14 cellular contexts compared by ENCODE assay signal in genomic region chr2:158723311-158723838, GRCh38.
DNase-seq lines count a peak whose midpoint lies in the region; TF ChIP-seq lines count a peak whose summit lies in the region.
"Had no signal": no experiment of that assay in that cellular context is flagged by ENCODE, and none has a peak within 500 bp of the region (broad histone marks: within the 10 kb centered on the region; RNA-seq: fewer than 3 reads in every experiment).

No MANE protein-coding gene starts in this region.

- H3K27me3 ChIP-seq in left ventricle myocardium inferior (ENCODE audit: low read depth) (no peaks in the 10 kb centered on the region), esophagus (ENCODE audit: control insufficient read depth in 1 of 2, insufficient read depth in 2 of 2, low read length in 2 of 2) (no peaks in the 10 kb centered on the region), HAP-1 (ENCODE audit: low read depth) (no peaks in the 10 kb centered on the region)
- H3K27me3 ChIP-seq: adrenal gland had no signal

- no peak for TF ChIP-seq CTCF in left ventricle myocardium inferior (IDR thresholded peaks at IDR 0.05; ENCODE audit: borderline replicate concordance)

- H3K4me1 ChIP-seq in left ventricle myocardium inferior: peaks cover 52% of the 10 kb centered on the region
- H3K4me1 ChIP-seq in esophagus (ENCODE audit: control insufficient read depth in 2 of 2, insufficient read depth in 2 of 2, low read length in 1 of 2): peaks cover 13 to 38% of the 10 kb centered on the region in 2 donors
- no peaks in the 10 kb centered on the region for H3K4me1 ChIP-seq in HAP-1
- H3K4me1 ChIP-seq: adrenal gland had no signal

- H3K36me3 ChIP-seq in left ventricle myocardium inferior (no peaks in the 10 kb centered on the region), esophagus (ENCODE audit: control insufficient read depth in 2 of 2, insufficient read depth in 2 of 2, low read length in 1 of 2) (no peaks in the 10 kb centered on the region), HAP-1 (replicated peaks) (no peaks in the 10 kb centered on the region)
- H3K36me3 ChIP-seq: adrenal gland had no signal

- H3K9me3 ChIP-seq in left ventricle myocardium inferior (replicated peaks): no peaks in the 10 kb centered on the region
- no peaks in the 10 kb centered on the region for H3K9me3 ChIP-seq in esophagus (ENCODE audit: control insufficient read depth in 2 of 2, insufficient read depth in 1 of 2, low read depth in 1 of 2, low read length in 1 of 2)
- H3K9me3 ChIP-seq in HAP-1: no peaks in the 10 kb centered on the region
- H3K9me3 ChIP-seq: adrenal gland had no signal

- H3K4me3 ChIP-seq in left ventricle myocardium inferior (no peak overlapping the region), esophagus (ENCODE audit: low read depth in 1 of 2, low read length in 2 of 2) (no peak overlapping the region), HAP-1 (no peak overlapping the region)
- H3K4me3 ChIP-seq: adrenal gland, GM12878 had no signal

- intact Hi-C loops in cardiac septum (cut with DNase I): no loop called here
- intact Hi-C loops in left ventricle myocardium inferior (cut with micrococcal nuclease): no loop called here

- peak; percentile 43 for DNase-seq in cardiac septum (ENCODE audit: low spot score)
- no peak for DNase-seq in left ventricle myocardium inferior
- DNase-seq in nucleus accumbens (lab: John Stamatoyannopoulos, UW): peak; percentile 30 to 98 (median 92)
- DNase-seq in HAP-1 (ENCODE audit: low spot score in 2 of 2): no peak
- DNase-seq in DMS 273 treated with DMSO at 0.1 percent for 48 hours (lab: John Stamatoyannopoulos, UW): no peak
- no peak for DNase-seq in MV-4-11 (lab: John Stamatoyannopoulos, UW)
- no peak for DNase-seq in NCI-H2196 treated with DMSO at 0.1 percent for 48 hours (lab: John Stamatoyannopoulos, UW; ENCODE audit: unreplicated experiment)
- DNase-seq: activated CD4-positive, CD25-positive, alpha-beta regulatory T cell treated with anti-CD3 and anti-CD28 coated beads, Interleukin-2, amount 50 U/mL, for 72 hours; activated effector memory CD4-positive, alpha-beta T cell treated with Interleukin-2 at 50 U/mL for 16 hours; cortex of kidney; NCI-H226 had no signal

- no peak overlapping the region for H3K27ac ChIP-seq in left ventricle myocardium inferior (replicated peaks)
- peak overlapping the region; percentile 90 to 93 for H3K27ac ChIP-seq in esophagus (ENCODE audit: low read depth in 2 of 2, low read length in 1 of 2)
- H3K27ac ChIP-seq: adrenal gland had no signal

- in situ Hi-C loops in HAP-1 (cut with MboI; ENCODE audit: low sequenced_read_pairs): no loop called here

- 49 to 81% methylated on average over 8 of the region's 8 CpGs for WGBS in esophagus, 2 donors

Comparison
In these comparisons a context has a peak if more than half of its experiments do, and no peak if none do; other contexts are left out.
1. DNase-seq: peak in cardiac septum (single experiment) and nucleus accumbens (56 of 56); none in left ventricle myocardium inferior (single experiment), HAP-1 (0 of 2), DMS 273 treated with DMSO at 0.1 percent for 48 hours (single experiment), MV-4-11 (single experiment) and NCI-H2196 treated with DMSO at 0.1 percent for 48 hours (single experiment).